Comparison of ENCODE assay signal across 9 cellular contexts in genomic region chr17:71460943-71461342, GRCh38.
A peak's percentile ranks its signal among the peaks of the same experiment; 100 is the strongest.
DNase-seq lines count a peak whose midpoint lies in the region; ATAC-seq, FAIRE-seq and TF ChIP-seq lines count a peak whose summit lies in the region.
"Had no signal": no experiment of that assay in that cellular context is flagged by ENCODE, and none has a peak within 500 bp of the region (broad histone marks: within the 10 kb centered on the region; RNA-seq: fewer than 3 reads in every experiment).

No MANE protein-coding gene starts in this region.

- H3K4me3 ChIP-seq in LNCaP clone FGC (ENCODE audit: low read depth, low read length) (no peak overlapping the region), brain microvascular endothelial cell (ENCODE audit: low read depth, low read length) (no peak overlapping the region), lower leg skin (ENCODE audit: low read depth, poor library complexity, severe bottlenecking) (no peak overlapping the region)

- no peak for ATAC-seq in HG02798 (IDR thresholded peaks at IDR 0.05; ENCODE audit: poor library complexity, unreplicated experiment)

- 84 to 95% methylated on average over 4 of the region's 4 CpGs for WGBS in lower leg skin, 2 donors

- TF ChIP-seq CTCF in D721Med (IDR thresholded peaks at IDR 0.05; ENCODE audit: insufficient read depth, missing control alignments) (peak; percentile 45), LNCaP clone FGC (IDR thresholded peaks at IDR 0.05; ENCODE audit: control insufficient read depth, extremely low read depth, insufficient read depth) (peak; percentile 53), brain microvascular endothelial cell (IDR thresholded peaks at IDR 0.05; ENCODE audit: low read depth, low read length, missing control alignments) (peak; percentile 71), lower leg skin (IDR thresholded peaks at IDR 0.05) (no peak)

- TF ChIP-seq POLR2A in lower leg skin (IDR thresholded peaks at IDR 0.05), result no peak

- intact Hi-C loops in lower leg skin (cut with DNase I; ENCODE audit: low total_unique reads), result no loop called here

- H3K36me3 ChIP-seq in brain microvascular endothelial cell (replicated peaks), result no peaks in the 10 kb centered on the region

- FAIRE-seq in D721Med (lab: Jason Lieb, UNC), result no peak

- no peak overlapping the region for H3K27ac ChIP-seq in brain microvascular endothelial cell

- no peaks in the 10 kb centered on the region for H3K27me3 ChIP-seq in brain microvascular endothelial cell (replicated peaks)

- DNase-seq in D721Med (ENCODE audit: insufficient read length, low spot score) (no peak), LNCaP clone FGC (ENCODE audit: low read depth) (no peak), brain microvascular endothelial cell (peak; percentile 61), myocyte (ENCODE audit: low read depth) (peak; percentile 48), lower leg skin (ENCODE audit: low spot score in 2 of 2) (no peak), epidermal melanocyte (ENCODE audit: insufficient read length, low spot score) (no peak), NCI-H2196 (lab: John Stamatoyannopoulos, UW; ENCODE audit: unreplicated experiment) (no peak)
- DNase-seq: T-helper 1 cell had no signal

- in situ Hi-C loops in brain microvascular endothelial cell (cut with HindIII; ENCODE audit: low pct_ligation_motif_present, low sequenced_read_pairs), result no loop called here

Comparison
In these comparisons a context has a peak if more than half of its experiments do, and no peak if none do; other contexts are left out.
1. DNase-seq: peak in brain microvascular endothelial cell (single experiment) and myocyte (single experiment); none in D721Med (single experiment), LNCaP clone FGC (single experiment), lower leg skin (0 of 2), epidermal melanocyte (single experiment) and NCI-H2196 (single experiment).
2. CTCF ChIP-seq: peak in D721Med (single experiment), LNCaP clone FGC (single experiment) and brain microvascular endothelial cell (single experiment); none in lower leg skin (0 of 3).